Comparison of ENCODE assay signal across 8 cellular contexts in genomic region chr3:182979719-182980191, GRCh38. TPM values are rescaled to one million over a fixed set of nuclear protein-coding genes. Genes with fewer than 3 reads are reported as not detected.
DNase-seq lines count a peak whose midpoint lies in the region; ATAC-seq and TF ChIP-seq lines count a peak whose summit lies in the region.

No MANE protein-coding gene starts in this region.

- no peaks in the 10 kb centered on the region for H3K9me3 Mint-ChIP-seq in CD8-positive, alpha-beta T cell
- H3K9me3 Mint-ChIP-seq in dendritic cell treated with granulocyte-macrophage colony-stimulating factor and Interleukin-4, amounts not matched to agents 40 ng/mL and 50 ng/mL, for 4 days = no peaks in the 10 kb centered on the region

- intact Hi-C loops in CD8-positive, alpha-beta T cell (cut with DNase I, micrococcal nuclease) = loop anchor here (1.0 to 5.0 kb wide), 6 partner anchors 67 to 903 kb away; partner anchors contain the start of genes MCCC1 (in 2 of the 2), ATP11B (in 1 of the 2) and PARL (in 1 of the 2)
- intact Hi-C loops in dendritic cell treated with granulocyte-macrophage colony-stimulating factor and Interleukin-4, amounts not matched to agents 40 ng/mL and 50 ng/mL, for 4 days (cut with micrococcal nuclease) = no loop called here
- intact Hi-C loops in lower leg skin (cut with DNase I; ENCODE audit: low total_unique reads) = no loop called here

- H3K4me1 ChIP-seq in CD8-positive, alpha-beta T cell (ENCODE audit: insufficient read depth, low read length) = peaks cover 25% of the 10 kb centered on the region
- H3K4me1 ChIP-seq in subcutaneous abdominal adipose tissue (ENCODE audit: control insufficient read depth in 5 of 5, insufficient read depth in 5 of 5, low read length in 5 of 5) = peaks cover 0 to 24% (median 23%) of the 10 kb centered on the region in 5 donors

- no peak for ATAC-seq in CD8-positive, alpha-beta T cell
- peak; percentile 6 for ATAC-seq in GM19467 (IDR thresholded peaks at IDR 0.05; ENCODE audit: unreplicated experiment)
- ATAC-seq in GM18519 (IDR thresholded peaks at IDR 0.05; ENCODE audit: low FRiP score, unreplicated experiment) = no peak

- peak overlapping the region; percentile 78 for H3K4me3 ChIP-seq in CD8-positive, alpha-beta T cell (ENCODE audit: low read depth, low read length)
- H3K4me3 ChIP-seq in lower leg skin (ENCODE audit: low read depth, poor library complexity, severe bottlenecking) (peak overlapping the region; percentile 68), subcutaneous abdominal adipose tissue (ENCODE audit: low read depth in 1 of 5, low read length in 5 of 5) (peak overlapping the region; percentile 65 to 85 (median 84))

- peak in 2 of 7 experiments; percentile 9 to 25 for DNase-seq in CD8-positive, alpha-beta T cell
- peak; percentile 53 for DNase-seq in HT-29 (ENCODE audit: low spot score)
- DNase-seq in SKM-1 treated with dmso at 0.1 percent for 144 hours (lab: John Stamatoyannopoulos, UW; ENCODE audit: unreplicated experiment) = peak; percentile 46
- peak in 1 of 2 donors; percentile 87 for DNase-seq in lower leg skin (ENCODE audit: low spot score in 2 of 2)

- peak overlapping the region; percentile 86 for H3K4me3 Mint-ChIP-seq in CD8-positive, alpha-beta T cell
- H3K4me3 Mint-ChIP-seq in dendritic cell treated with granulocyte-macrophage colony-stimulating factor and Interleukin-4, amounts not matched to agents 40 ng/mL and 50 ng/mL, for 4 days = peak overlapping the region; percentile 88

- no peak for TF ChIP-seq CTCF in CD8-positive, alpha-beta T cell (IDR thresholded peaks at IDR 0.05)
- TF ChIP-seq CTCF in lower leg skin (IDR thresholded peaks at IDR 0.05) = no peak

- H3K27ac Mint-ChIP-seq in CD8-positive, alpha-beta T cell = peak overlapping the region; percentile 90
- H3K27ac Mint-ChIP-seq in dendritic cell treated with granulocyte-macrophage colony-stimulating factor and Interleukin-4, amounts not matched to agents 40 ng/mL and 50 ng/mL, for 4 days = peak overlapping the region; percentile 87

- H3K36me3 Mint-ChIP-seq in CD8-positive, alpha-beta T cell = peaks cover 2% of the 10 kb centered on the region
- no peaks in the 10 kb centered on the region for H3K36me3 Mint-ChIP-seq in dendritic cell treated with granulocyte-macrophage colony-stimulating factor and Interleukin-4, amounts not matched to agents 40 ng/mL and 50 ng/mL, for 4 days (ENCODE audit: low read depth)

- 0% methylated on average over 11 to 23 of the region's 29 CpGs for WGBS in lower leg skin, 2 donors

- POLR2A ChIA-PET in CD8-positive, alpha-beta T cell (lab: Charles Lee) = no interaction called here

- peaks cover 42% of the 10 kb centered on the region for H3K4me1 Mint-ChIP-seq in CD8-positive, alpha-beta T cell (ENCODE audit: low read depth)
- H3K4me1 Mint-ChIP-seq in dendritic cell treated with granulocyte-macrophage colony-stimulating factor and Interleukin-4, amounts not matched to agents 40 ng/mL and 50 ng/mL, for 4 days (ENCODE audit: low read depth) = peaks cover 35% of the 10 kb centered on the region

- peak overlapping the region; percentile 57 to 87 (median 76) for H3K9ac ChIP-seq in subcutaneous abdominal adipose tissue (ENCODE audit: low read length in 5 of 5)

- TF ChIP-seq POLR2A in lower leg skin (IDR thresholded peaks at IDR 0.05) = no peak

- no peaks in the 10 kb centered on the region for H3K36me3 ChIP-seq in CD8-positive, alpha-beta T cell (ENCODE audit: insufficient read depth, low read length)
- H3K36me3 ChIP-seq in subcutaneous abdominal adipose tissue (ENCODE audit: control insufficient read depth in 5 of 5, insufficient read depth in 5 of 5, low read length in 5 of 5) = no peaks in the 10 kb centered on the region

- no peaks in the 10 kb centered on the region for H3K9me3 ChIP-seq in CD8-positive, alpha-beta T cell (ENCODE audit: low read length)
- no peaks in the 10 kb centered on the region for H3K9me3 ChIP-seq in subcutaneous abdominal adipose tissue (ENCODE audit: control insufficient read depth in 5 of 5, low read length in 5 of 5)

- H3K27me3 Mint-ChIP-seq in CD8-positive, alpha-beta T cell (ENCODE audit: low read depth) = no peaks in the 10 kb centered on the region
- H3K27me3 Mint-ChIP-seq in dendritic cell treated with granulocyte-macrophage colony-stimulating factor and Interleukin-4, amounts not matched to agents 40 ng/mL and 50 ng/mL, for 4 days = no peaks in the 10 kb centered on the region

- no peaks in the 10 kb centered on the region for H3K27me3 ChIP-seq in CD8-positive, alpha-beta T cell (ENCODE audit: insufficient read depth, low read length)
- no peaks in the 10 kb centered on the region for H3K27me3 ChIP-seq in subcutaneous abdominal adipose tissue (ENCODE audit: control insufficient read depth in 5 of 5, insufficient read depth in 4 of 5, low read length in 5 of 5)

- peak overlapping the region; percentile 50 for H3K27ac ChIP-seq in CD8-positive, alpha-beta T cell (ENCODE audit: low read depth, low read length)
- peak overlapping the region; percentile 40 for H3K27ac ChIP-seq in subcutaneous abdominal adipose tissue (ENCODE audit: low read depth, low read length)

- CTCF ChIA-PET in CD8-positive, alpha-beta T cell (lab: Charles Lee) = no interaction called here

RNA-seq across cellular contexts. Expression of gene DCUN1D1, which starts 0.6 kb away (rescaled TPM):
- 10 to 100 TPM; 45.3 to 50.4 TPM for total RNA-seq in CD8-positive, alpha-beta T cell
- total RNA-seq in HT-29 (2014; rRNA removed; shearing (Covaris generic)) = 8.3 and 13.4 TPM in 2 replicates
- 10 to 100 TPM; 16.7 to 25.9 (median 19.6) TPM for total RNA-seq in lower leg skin

Comparison
In these comparisons a context has a peak if more than half of its experiments do, and no peak if none do; other contexts are left out.
1. intact Hi-C loops: an anchor here in CD8-positive, alpha-beta T cell (1.0 to 5.0 kb wide); none called in dendritic cell treated with granulocyte-macrophage colony-stimulating factor and Interleukin-4, amounts not matched to agents 40 ng/mL and 50 ng/mL, for 4 days and lower leg skin.